ENCODE assay signal across 1 cellular context in the genomic region with DNA sequence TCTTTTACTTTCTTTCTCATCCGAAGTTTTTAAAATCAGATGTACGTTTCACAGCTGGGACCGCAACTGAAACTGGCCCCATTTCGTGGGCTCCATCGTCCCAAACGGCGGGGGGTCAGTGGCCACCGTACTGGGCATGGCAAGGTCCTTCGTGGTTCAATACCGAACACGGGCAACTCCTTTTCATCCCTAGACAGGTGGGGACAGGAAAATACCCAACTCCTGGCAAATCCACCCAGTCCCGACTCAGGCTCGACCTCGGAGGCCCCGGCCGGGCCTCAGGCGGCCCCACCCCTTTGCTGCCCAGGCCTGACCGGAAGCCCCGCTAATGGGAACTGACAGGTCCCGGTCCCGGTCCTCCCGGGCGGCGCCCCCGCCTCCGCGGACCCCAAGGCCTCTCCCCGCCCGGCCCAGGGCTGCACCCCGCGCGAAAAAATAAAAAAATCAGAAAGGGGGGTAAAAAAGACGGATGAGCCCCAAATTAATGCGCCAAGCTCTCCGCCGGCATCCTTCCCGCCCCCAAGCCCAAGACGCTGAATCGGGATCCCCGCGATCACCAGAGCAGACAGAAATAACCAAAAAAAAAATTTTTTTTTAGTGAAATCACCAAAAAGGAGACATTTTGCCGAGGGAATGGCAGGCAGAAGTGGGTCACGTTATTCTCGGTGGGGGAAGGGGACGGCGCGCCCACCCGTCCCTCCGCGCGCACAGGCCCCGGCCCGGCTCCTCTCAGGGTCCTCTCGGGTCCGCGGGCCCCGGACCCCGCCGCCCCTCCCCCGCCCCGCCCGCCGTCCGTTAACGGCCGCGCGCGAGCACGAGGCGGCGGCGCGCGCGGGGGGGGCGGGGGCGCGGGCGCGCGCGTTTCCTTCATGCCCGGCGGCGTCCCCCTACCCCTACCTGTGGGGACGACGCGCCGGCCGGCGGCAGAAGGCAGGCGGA.
TF ChIP-seq lines count a peak whose summit lies in the region.

No MANE protein-coding gene starts in this region.

TF ChIP-seq in HepG2, 621 proteins besides CTCF, POLR2A, EP300 and RAD21 (continued from another document and continues in another):
- TF ChIP-seq DNMT1 (CRISPR knock-in tag; IDR thresholded peaks at IDR 0.05): no peak
- no peak for TF ChIP-seq FOXO1 (CRISPR knock-in tag; IDR thresholded peaks at IDR 0.05)
- TF ChIP-seq HOXA7 (CRISPR knock-in tag; IDR thresholded peaks at IDR 0.05): no peak
- TF ChIP-seq ZFP36 (IDR thresholded peaks at IDR 0.05; ENCODE audit: borderline replicate concordance, low read depth, low read length, partially characterized antibody): no peak
- no peak for TF ChIP-seq CHCHD3 (CRISPR knock-in tag; IDR thresholded peaks at IDR 0.05)
- no peak for TF ChIP-seq RBM22 (optimal IDR thresholded peaks at IDR 0.05; ENCODE audit: low read length)
- peak; percentile 73; the same call in 1 of the 2 replicates for TF ChIP-seq KLF6 (CRISPR knock-in tag; IDR thresholded peaks at IDR 0.05)
- peak; percentile 37; the same call in 1 of the 2 replicates for TF ChIP-seq SATB2 (CRISPR knock-in tag; IDR thresholded peaks at IDR 0.05)
- TF ChIP-seq, protein P1, sequence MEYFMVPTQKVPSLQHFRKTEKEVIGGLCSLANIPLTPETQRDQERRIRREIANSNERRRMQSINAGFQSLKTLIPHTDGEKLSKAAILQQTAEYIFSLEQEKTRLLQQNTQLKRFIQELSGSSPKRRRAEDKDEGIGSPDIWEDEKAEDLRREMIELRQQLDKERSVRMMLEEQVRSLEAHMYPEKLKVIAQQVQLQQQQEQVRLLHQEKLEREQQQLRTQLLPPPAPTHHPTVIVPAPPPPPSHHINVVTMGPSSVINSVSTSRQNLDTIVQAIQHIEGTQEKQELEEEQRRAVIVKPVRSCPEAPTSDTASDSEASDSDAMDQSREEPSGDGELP (IDR thresholded peaks at IDR 0.05; ENCODE audit: borderline replicate concordance, low read depth): peak; percentile 63; the same call in 1 of the 2 replicates
- TF ChIP-seq DR1 (CRISPR knock-in tag; IDR thresholded peaks at IDR 0.05): 0 out of 2 replicates have a peak, but pooled peaks have one; percentile 31
- TF ChIP-seq, protein P2, sequence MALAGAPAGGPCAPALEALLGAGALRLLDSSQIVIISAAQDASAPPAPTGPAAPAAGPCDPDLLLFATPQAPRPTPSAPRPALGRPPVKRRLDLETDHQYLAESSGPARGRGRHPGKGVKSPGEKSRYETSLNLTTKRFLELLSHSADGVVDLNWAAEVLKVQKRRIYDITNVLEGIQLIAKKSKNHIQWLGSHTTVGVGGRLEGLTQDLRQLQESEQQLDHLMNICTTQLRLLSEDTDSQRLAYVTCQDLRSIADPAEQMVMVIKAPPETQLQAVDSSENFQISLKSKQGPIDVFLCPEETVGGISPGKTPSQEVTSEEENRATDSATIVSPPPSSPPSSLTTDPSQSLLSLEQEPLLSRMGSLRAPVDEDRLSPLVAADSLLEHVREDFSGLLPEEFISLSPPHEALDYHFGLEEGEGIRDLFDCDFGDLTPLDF (CRISPR knock-in tag; IDR thresholded peaks at IDR 0.05): peak; percentile 71
- TF ChIP-seq, protein P3, sequence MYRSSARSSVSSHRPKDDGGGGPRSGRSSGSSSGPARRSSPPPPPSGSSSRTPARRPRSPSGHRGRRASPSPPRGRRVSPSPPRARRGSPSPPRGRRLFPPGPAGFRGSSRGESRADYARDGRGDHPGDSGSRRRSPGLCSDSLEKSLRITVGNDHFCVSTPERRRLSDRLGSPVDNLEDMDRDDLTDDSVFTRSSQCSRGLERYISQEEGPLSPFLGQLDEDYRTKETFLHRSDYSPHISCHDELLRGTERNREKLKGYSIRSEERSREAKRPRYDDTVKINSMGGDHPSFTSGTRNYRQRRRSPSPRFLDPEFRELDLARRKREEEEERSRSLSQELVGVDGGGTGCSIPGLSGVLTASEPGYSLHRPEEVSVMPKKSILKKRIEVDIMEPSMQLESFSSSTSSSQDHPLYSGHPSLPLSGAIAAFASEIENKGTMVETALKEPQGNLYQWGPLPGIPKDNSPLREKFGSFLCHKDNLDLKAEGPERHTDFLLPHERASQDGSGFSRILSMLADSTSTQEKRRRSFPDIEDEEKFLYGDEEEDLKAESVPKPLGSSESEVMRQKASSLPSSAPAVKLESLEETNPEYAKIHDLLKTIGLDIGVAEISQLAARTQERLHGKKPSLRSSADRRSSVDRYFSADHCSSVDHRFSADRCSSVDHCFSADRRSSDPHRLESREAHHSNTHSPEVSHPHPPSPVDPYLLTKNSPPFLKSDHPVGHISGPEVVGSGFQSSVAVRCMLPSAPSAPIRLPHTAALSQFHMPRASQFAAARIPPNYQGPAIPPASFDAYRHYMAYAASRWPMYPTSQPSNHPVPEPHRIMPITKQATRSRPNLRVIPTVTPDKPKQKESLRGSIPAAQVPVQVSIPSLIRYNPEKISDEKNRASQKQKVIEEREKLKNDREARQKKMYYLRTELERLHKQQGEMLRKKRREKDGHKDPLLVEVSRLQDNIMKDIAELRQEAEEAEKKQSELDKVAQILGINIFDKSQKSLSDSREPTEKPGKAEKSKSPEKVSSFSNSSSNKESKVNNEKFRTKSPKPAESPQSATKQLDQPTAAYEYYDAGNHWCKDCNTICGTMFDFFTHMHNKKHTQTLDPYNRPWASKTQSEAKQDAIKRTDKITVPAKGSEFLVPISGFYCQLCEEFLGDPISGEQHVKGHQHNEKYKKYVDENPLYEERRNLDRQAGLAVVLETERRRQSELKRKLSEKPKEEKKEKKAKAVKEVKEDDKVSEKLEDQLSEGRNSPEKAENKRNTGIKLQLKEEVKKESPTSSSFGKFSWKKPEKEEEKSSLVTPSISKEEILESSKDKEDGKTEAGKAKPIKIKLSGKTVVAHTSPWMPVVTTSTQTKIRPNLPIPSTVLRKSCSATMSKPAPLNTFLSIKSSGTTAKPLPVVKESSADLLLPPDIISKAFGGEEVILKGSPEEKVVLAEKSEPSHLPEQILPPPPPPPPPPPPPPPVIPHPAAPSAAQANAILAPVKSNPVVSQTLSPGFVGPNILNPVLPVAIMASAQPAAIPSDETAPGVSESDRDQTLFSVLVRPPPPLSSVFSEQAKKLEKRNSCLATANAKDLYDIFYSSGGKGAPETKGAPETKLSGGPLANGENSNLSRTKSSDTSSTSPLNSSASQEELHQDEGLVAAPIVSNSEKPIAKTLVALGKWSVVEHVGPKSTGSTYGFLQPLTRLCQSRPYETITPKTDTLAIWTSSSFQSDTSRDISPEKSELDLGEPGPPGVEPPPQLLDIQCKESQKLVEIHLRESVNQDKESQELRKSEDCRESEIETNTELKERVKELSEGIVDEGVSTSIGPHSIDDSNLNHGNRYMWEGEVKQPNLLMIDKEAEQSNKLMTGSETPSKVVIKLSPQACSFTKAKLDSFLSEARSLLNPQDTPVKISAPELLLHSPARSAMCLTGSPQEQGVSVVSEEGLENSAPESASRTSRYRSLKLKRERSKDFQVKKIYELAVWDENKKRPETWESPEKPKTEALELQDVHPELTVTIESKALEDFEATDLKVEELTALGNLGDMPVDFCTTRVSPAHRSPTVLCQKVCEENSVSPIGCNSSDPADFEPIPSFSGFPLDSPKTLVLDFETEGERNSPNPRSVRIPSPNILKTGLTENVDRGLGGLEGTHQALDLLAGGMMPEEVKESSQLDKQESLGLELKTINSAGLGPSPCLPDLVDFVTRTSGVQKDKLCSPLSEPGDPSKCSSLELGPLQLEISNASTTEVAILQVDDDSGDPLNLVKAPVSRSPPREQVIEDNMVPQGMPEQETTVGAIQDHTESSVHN (CRISPR knock-in tag; IDR thresholded peaks at IDR 0.05): peak; percentile 13
- TF ChIP-seq MED13 (CRISPR knock-in tag; IDR thresholded peaks at IDR 0.05): 0 out of 2 replicates have a peak, but pooled peaks have one; percentile 31
- TF ChIP-seq, protein P4, sequence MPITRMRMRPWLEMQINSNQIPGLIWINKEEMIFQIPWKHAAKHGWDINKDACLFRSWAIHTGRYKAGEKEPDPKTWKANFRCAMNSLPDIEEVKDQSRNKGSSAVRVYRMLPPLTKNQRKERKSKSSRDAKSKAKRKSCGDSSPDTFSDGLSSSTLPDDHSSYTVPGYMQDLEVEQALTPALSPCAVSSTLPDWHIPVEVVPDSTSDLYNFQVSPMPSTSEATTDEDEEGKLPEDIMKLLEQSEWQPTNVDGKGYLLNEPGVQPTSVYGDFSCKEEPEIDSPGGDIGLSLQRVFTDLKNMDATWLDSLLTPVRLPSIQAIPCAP (CRISPR knock-in tag; IDR thresholded peaks at IDR 0.05; ENCODE audit: low read depth): no peak
- TF ChIP-seq SMC3 (IDR thresholded peaks at IDR 0.05; ENCODE audit: low read length): no peak
- TF ChIP-seq ZNF382 (CRISPR knock-in tag; IDR thresholded peaks at IDR 0.05; ENCODE audit: borderline replicate concordance): no peak
- TF ChIP-seq, protein P5, sequence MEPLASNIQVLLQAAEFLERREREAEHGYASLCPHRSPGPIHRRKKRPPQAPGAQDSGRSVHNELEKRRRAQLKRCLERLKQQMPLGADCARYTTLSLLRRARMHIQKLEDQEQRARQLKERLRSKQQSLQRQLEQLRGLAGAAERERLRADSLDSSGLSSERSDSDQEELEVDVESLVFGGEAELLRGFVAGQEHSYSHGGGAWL (CRISPR knock-in tag; IDR thresholded peaks at IDR 0.05): peak; percentile 84
- TF ChIP-seq GABPB1 (CRISPR knock-in tag; IDR thresholded peaks at IDR 0.05): peak; percentile 92
- TF ChIP-seq KDM2A (CRISPR knock-in tag; IDR thresholded peaks at IDR 0.05; ENCODE audit: borderline replicate concordance, low read depth): peak; percentile 66; the same call in 1 of the 2 replicates
- no peak for TF ChIP-seq ZNF282 (IDR thresholded peaks at IDR 0.05; ENCODE audit: partially characterized antibody)
- TF ChIP-seq, protein P6, sequence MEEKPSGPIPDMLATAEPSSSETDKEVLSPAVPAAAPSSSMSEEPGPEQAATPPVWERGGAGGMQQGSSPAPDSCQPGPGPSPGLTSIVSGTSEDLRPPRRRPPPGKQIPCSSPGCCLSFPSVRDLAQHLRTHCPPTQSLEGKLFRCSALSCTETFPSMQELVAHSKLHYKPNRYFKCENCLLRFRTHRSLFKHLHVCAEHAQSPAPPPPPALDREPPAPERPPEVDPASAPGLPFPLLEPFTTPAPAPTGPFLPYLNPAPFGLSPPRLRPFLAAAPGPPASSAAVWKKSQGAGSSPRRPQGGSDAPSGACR (CRISPR knock-in tag; IDR thresholded peaks at IDR 0.05): peak; percentile 86; the same call in 1 of the 2 replicates
- TF ChIP-seq PAF1 (CRISPR knock-in tag; IDR thresholded peaks at IDR 0.05): no peak
- peak; percentile 21 for TF ChIP-seq TEAD3 (CRISPR knock-in tag; optimal IDR thresholded peaks at IDR 0.05; ENCODE audit: borderline replicate concordance)
- peak; percentile 70 for TF ChIP-seq ELF1 (CRISPR knock-in tag; IDR thresholded peaks at IDR 0.05)
- no peak for TF ChIP-seq ZNF816 (CRISPR knock-in tag; IDR thresholded peaks at IDR 0.05; ENCODE audit: borderline replicate concordance)
- TF ChIP-seq RBM39 (IDR thresholded peaks at IDR 0.05; ENCODE audit: low read depth, low read length, poor library complexity, severe bottlenecking): peak; percentile 94
- TF ChIP-seq ARNT (IDR thresholded peaks at IDR 0.05): no peak
- no peak for TF ChIP-seq TRIM24 (CRISPR knock-in tag; IDR thresholded peaks at IDR 0.05)
- TF ChIP-seq PRPF4 (IDR thresholded peaks at IDR 0.05; ENCODE audit: low read depth, low read length, poor library complexity, severe bottlenecking): peak; percentile 66
- peak; percentile 50 for TF ChIP-seq HIVEP1 (CRISPR knock-in tag; IDR thresholded peaks at IDR 0.05)
- peak; percentile 85; the same call in 1 of the 2 replicates for TF ChIP-seq SRY (CRISPR knock-in tag; IDR thresholded peaks at IDR 0.05)
- TF ChIP-seq ZNF274 (CRISPR knock-in tag; IDR thresholded peaks at IDR 0.05): peak; percentile 72; the same call in 1 of the 2 replicates
- no peak for TF ChIP-seq FOXM1 (CRISPR knock-in tag; IDR thresholded peaks at IDR 0.05)
- peak; percentile 67; the same call in 1 of the 2 replicates for TF ChIP-seq RXRA (CRISPR knock-in tag; IDR thresholded peaks at IDR 0.05)
- 0 out of 2 replicates have a peak, but pooled peaks have one; percentile 3 for TF ChIP-seq IRX3 (CRISPR knock-in tag; IDR thresholded peaks at IDR 0.05; ENCODE audit: borderline replicate concordance, low read depth)
- TF ChIP-seq SNRNP70 (IDR thresholded peaks at IDR 0.05; ENCODE audit: low read depth, low read length): no peak
- 0 out of 2 replicates have a peak, but pooled peaks have one; percentile 38 for TF ChIP-seq ZFAT (CRISPR knock-in tag; conservative IDR thresholded peaks at IDR 0.05)
- no peak for TF ChIP-seq ZBTB7A (CRISPR knock-in tag; IDR thresholded peaks at IDR 0.05)
- TF ChIP-seq, protein P7, sequence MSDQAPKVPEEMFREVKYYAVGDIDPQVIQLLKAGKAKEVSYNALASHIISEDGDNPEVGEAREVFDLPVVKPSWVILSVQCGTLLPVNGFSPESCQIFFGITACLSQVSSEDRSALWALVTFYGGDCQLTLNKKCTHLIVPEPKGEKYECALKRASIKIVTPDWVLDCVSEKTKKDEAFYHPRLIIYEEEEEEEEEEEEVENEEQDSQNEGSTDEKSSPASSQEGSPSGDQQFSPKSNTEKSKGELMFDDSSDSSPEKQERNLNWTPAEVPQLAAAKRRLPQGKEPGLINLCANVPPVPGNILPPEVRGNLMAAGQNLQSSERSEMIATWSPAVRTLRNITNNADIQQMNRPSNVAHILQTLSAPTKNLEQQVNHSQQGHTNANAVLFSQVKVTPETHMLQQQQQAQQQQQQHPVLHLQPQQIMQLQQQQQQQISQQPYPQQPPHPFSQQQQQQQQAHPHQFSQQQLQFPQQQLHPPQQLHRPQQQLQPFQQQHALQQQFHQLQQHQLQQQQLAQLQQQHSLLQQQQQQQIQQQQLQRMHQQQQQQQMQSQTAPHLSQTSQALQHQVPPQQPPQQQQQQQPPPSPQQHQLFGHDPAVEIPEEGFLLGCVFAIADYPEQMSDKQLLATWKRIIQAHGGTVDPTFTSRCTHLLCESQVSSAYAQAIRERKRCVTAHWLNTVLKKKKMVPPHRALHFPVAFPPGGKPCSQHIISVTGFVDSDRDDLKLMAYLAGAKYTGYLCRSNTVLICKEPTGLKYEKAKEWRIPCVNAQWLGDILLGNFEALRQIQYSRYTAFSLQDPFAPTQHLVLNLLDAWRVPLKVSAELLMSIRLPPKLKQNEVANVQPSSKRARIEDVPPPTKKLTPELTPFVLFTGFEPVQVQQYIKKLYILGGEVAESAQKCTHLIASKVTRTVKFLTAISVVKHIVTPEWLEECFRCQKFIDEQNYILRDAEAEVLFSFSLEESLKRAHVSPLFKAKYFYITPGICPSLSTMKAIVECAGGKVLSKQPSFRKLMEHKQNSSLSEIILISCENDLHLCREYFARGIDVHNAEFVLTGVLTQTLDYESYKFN (CRISPR knock-in tag; conservative IDR thresholded peaks at IDR 0.05): 0 out of 2 replicates have a peak, but pooled peaks have one; percentile 42
- peak; percentile 77; the same call in 1 of the 2 replicates for TF ChIP-seq SPEN (CRISPR knock-in tag; IDR thresholded peaks at IDR 0.05; ENCODE audit: low read depth)
- 0 out of 2 replicates have a peak, but pooled peaks have one; percentile 56 for TF ChIP-seq PITX1 (CRISPR knock-in tag; IDR thresholded peaks at IDR 0.05)
- TF ChIP-seq HOXA3 (CRISPR knock-in tag; IDR thresholded peaks at IDR 0.05): peak; percentile 70; the same call in 1 of the 2 replicates
- TF ChIP-seq MAFK (conservative IDR thresholded peaks at IDR 0.05 in 1 of 2, IDR thresholded peaks at IDR 0.05 in 1 of 2; ENCODE audit: low read length in 2 of 2): no peak
- 0 out of 2 replicates have a peak, but pooled peaks have one; percentile 57 for TF ChIP-seq SMYD3 (CRISPR knock-in tag; IDR thresholded peaks at IDR 0.05)
